ENCODE assay signal across 2 cellular contexts in genomic region chr2:15559800-15560403, GRCh38.
TF ChIP-seq lines count a peak whose summit lies in the region.

No MANE protein-coding gene starts in this region.

TF ChIP-seq in SK-N-SH, 30 proteins besides CTCF, POLR2A, EP300 and RAD21:
- TF ChIP-seq USF1 (IDR thresholded peaks at IDR 0.05; ENCODE audit: borderline replicate concordance, low read depth) (no peak), NRF1 (IDR thresholded peaks at IDR 0.05; ENCODE audit: low read depth, low read length) (no peak), YY1 (IDR thresholded peaks at IDR 0.05; ENCODE audit: low read depth) (no peak), ZBTB33 (IDR thresholded peaks at IDR 0.05; ENCODE audit: borderline replicate concordance, low read depth) (no peak), PBX3 (IDR thresholded peaks at IDR 0.05) (no peak), MAX (IDR thresholded peaks at IDR 0.05; ENCODE audit: low read depth) (no peak), RFX5 (IDR thresholded peaks at IDR 0.05; ENCODE audit: low read length) (no peak), GATA2 (CRISPR knock-in tag; IDR thresholded peaks at IDR 0.05) (no peak), FOXJ3 (CRISPR knock-in tag; IDR thresholded peaks at IDR 0.05) (no peak), RCOR1 (IDR thresholded peaks at IDR 0.05; ENCODE audit: low read length) (no peak), EZH2phosphoT487 (IDR thresholded peaks at IDR 0.05; ENCODE audit: borderline replicate concordance, low read depth) (no peak), ELF1 (IDR thresholded peaks at IDR 0.05) (no peak), FOXM1 (IDR thresholded peaks at IDR 0.05; ENCODE audit: low read depth) (no peak), SIN3A (IDR thresholded peaks at IDR 0.05; ENCODE audit: borderline replicate concordance, low read depth, low read length) (no peak), TCF12 (IDR thresholded peaks at IDR 0.05) (no peak), IRF3 (IDR thresholded peaks at IDR 0.05; ENCODE audit: low read depth, low read length) (no peak), CHD2 (IDR thresholded peaks at IDR 0.05; ENCODE audit: low read length, partially characterized antibody) (no peak), REST (IDR thresholded peaks at IDR 0.05; ENCODE audit: low read depth, low read length) (no peak), NFIC (IDR thresholded peaks at IDR 0.05; ENCODE audit: borderline replicate concordance) (no peak), JUND (IDR thresholded peaks at IDR 0.05) (no peak)

TF ChIP-seq in SK-N-SH treated with all-trans-retinoic acid at 6 μM for 48 hours, 23 proteins besides CTCF, POLR2A, EP300 and RAD21:
- TF ChIP-seq ISL1 (CRISPR knock-in tag; IDR thresholded peaks at IDR 0.05) (no peak), PPARA (CRISPR knock-in tag; IDR thresholded peaks at IDR 0.05; ENCODE audit: borderline replicate concordance) (no peak), POU6F1 (CRISPR knock-in tag; IDR thresholded peaks at IDR 0.05; ENCODE audit: borderline replicate concordance, low read depth) (no peak), TSHZ2 (CRISPR knock-in tag; IDR thresholded peaks at IDR 0.05) (no peak), PATZ1 (CRISPR knock-in tag; IDR thresholded peaks at IDR 0.05; ENCODE audit: borderline replicate concordance) (no peak), ZFP30 (CRISPR knock-in tag; IDR thresholded peaks at IDR 0.05) (no peak)
TF ChIP-seq in SK-N-SH treated with all-trans-retinoic acid at 6 μM for 48 hours: peak in this region for 0.
